1 cellular context compared by ENCODE assay signal in the genomic region with DNA sequence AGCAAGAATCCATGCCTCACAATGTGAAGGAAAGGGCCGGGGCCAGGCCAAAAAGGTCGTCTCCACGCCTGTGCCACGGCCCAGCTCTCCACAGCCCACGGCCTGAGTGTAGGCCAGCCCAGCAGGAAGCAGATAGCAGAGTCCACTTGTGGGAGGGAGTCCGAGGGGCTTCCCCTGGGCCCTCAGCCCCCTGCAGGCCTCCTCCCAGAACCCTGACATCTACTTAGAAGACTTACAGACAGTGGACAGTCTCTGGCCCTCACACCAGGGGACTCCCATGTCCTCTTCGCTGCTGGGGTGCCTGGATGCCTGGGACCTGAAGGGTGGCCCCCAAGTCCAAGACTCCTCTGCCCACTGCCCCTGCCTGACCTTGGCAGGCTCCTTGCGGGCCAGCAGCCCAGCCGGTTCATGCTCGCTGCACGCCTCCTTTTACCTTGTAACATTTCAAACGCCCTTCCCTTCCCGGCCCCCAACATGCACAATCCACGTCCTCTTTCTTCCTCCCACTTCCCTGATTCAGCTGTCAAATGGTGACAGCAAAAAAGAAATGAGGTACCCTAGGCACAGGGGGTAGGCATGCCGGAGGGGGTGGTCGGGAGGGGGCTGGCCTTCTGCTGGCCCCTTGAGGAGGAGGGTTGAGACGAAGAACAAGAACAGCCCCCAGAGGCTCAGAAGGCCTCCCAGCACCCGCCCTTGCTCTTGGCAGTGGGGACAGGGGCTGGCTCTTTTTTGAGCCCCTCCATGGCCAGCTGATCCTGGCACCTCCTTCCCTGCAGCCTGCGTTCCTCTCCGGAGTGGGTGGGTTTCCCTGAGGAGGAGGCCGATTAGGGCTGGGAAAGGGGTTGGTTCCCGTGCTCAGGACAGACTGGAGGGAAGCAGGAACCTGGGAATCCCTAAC.
A peak's percentile ranks its signal among the peaks of the same experiment; 100 is the strongest.
TF ChIP-seq lines count a peak whose summit lies in the region.

No MANE protein-coding gene starts in this region.

TF ChIP-seq in K562, 482 proteins besides CTCF, POLR2A, EP300 and RAD21 (continued from another document and continues in another):
- TF ChIP-seq, protein P1, sequence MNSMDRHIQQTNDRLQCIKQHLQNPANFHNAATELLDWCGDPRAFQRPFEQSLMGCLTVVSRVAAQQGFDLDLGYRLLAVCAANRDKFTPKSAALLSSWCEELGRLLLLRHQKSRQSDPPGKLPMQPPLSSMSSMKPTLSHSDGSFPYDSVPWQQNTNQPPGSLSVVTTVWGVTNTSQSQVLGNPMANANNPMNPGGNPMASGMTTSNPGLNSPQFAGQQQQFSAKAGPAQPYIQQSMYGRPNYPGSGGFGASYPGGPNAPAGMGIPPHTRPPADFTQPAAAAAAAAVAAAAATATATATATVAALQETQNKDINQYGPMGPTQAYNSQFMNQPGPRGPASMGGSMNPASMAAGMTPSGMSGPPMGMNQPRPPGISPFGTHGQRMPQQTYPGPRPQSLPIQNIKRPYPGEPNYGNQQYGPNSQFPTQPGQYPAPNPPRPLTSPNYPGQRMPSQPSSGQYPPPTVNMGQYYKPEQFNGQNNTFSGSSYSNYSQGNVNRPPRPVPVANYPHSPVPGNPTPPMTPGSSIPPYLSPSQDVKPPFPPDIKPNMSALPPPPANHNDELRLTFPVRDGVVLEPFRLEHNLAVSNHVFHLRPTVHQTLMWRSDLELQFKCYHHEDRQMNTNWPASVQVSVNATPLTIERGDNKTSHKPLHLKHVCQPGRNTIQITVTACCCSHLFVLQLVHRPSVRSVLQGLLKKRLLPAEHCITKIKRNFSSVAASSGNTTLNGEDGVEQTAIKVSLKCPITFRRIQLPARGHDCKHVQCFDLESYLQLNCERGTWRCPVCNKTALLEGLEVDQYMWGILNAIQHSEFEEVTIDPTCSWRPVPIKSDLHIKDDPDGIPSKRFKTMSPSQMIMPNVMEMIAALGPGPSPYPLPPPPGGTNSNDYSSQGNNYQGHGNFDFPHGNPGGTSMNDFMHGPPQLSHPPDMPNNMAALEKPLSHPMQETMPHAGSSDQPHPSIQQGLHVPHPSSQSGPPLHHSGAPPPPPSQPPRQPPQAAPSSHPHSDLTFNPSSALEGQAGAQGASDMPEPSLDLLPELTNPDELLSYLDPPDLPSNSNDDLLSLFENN (IDR thresholded peaks at IDR 0.05; ENCODE audit: low read depth in 2 of 2, low read length in 2 of 2): peak in 1 of 2 experiments; percentile 26; a peak in 1 of 4 replicates
- TF ChIP-seq RUNX1 (IDR thresholded peaks at IDR 0.05; ENCODE audit: low read depth) (0 out of 2 replicates have a peak, but pooled peaks have one; percentile 8), L3MBTL2 (IDR thresholded peaks at IDR 0.05) (peak; percentile 36; the same call in 1 of the 2 replicates), TCF7L2 (IDR thresholded peaks at IDR 0.05; ENCODE audit: low read depth, low read length) (no peak), HMG20B (CRISPR knock-in tag; IDR thresholded peaks at IDR 0.05) (0 out of 2 replicates have a peak, but pooled peaks have one; percentile 66), HDAC2 (IDR thresholded peaks at IDR 0.05) (no peak), ZNF165 (CRISPR knock-in tag; IDR thresholded peaks at IDR 0.05; ENCODE audit: borderline replicate concordance) (no peak), TRIM24 (IDR thresholded peaks at IDR 0.05) (no peak), ZFPM2 (CRISPR knock-in tag; IDR thresholded peaks at IDR 0.05) (peak; percentile 91), FIP1L1 (IDR thresholded peaks at IDR 0.05; ENCODE audit: low read depth, low read length, poor library complexity, severe bottlenecking) (no peak), MAZ (CRISPR knock-in tag; conservative IDR thresholded peaks at IDR 0.05 in 1 of 2, IDR thresholded peaks at IDR 0.05 in 1 of 2) (no peak; a peak in 1 of 4 replicates), FOXK1 (CRISPR knock-in tag; IDR thresholded peaks at IDR 0.05; ENCODE audit: borderline replicate concordance) (no peak), POLR2G (IDR thresholded peaks at IDR 0.05; ENCODE audit: low read depth, low read length) (peak; percentile 63; the same call in 1 of the 2 replicates), NFIX (CRISPR knock-in tag; IDR thresholded peaks at IDR 0.05; ENCODE audit: low read depth) (no peak), ZNF217 (CRISPR knock-in tag; IDR thresholded peaks at IDR 0.05) (no peak), ZNF253 (CRISPR knock-in tag; conservative IDR thresholded peaks at IDR 0.05) (0 out of 2 replicates have a peak, but pooled peaks have one; percentile 40), SAFB (IDR thresholded peaks at IDR 0.05; ENCODE audit: borderline replicate concordance, low read depth, low read length) (no peak), CXXC5 (CRISPR knock-in tag; IDR thresholded peaks at IDR 0.05) (no peak; the same call in 1 of the 2 replicates), TAF1 (IDR thresholded peaks at IDR 0.05; ENCODE audit: control insufficient read depth, extremely low read depth, insufficient read depth, low read length, severe bottlenecking) (peak; percentile 5), ZNF274 (IDR thresholded peaks at IDR 0.05; ENCODE audit: borderline replicate concordance, low read depth, low read length) (no peak), HDGF (IDR thresholded peaks at IDR 0.05) (no peak), SMARCA4 (IDR thresholded peaks at IDR 0.05) (no peak), C11orf30 (IDR thresholded peaks at IDR 0.05; ENCODE audit: low read depth) (no peak), ETV1 (tag; conservative IDR thresholded peaks at IDR 0.05; ENCODE audit: low read depth) (no peak; the same call in 1 of the 2 replicates), U2AF2 (optimal IDR thresholded peaks at IDR 0.05; ENCODE audit: low read depth, low read length) (no peak), TEAD1 (CRISPR knock-in tag; IDR thresholded peaks at IDR 0.05) (no peak), ZC3H11A (IDR thresholded peaks at IDR 0.05; ENCODE audit: low read depth, low read length) (0 out of 2 replicates have a peak, but pooled peaks have one; percentile 11), FOXJ2 (tag; IDR thresholded peaks at IDR 0.05) (peak; percentile 46; the same call in 1 of the 2 replicates), DMBX1 (CRISPR knock-in tag; IDR thresholded peaks at IDR 0.05; ENCODE audit: borderline replicate concordance) (no peak; the same call in 1 of the 2 replicates), CHD1 (IDR thresholded peaks at IDR 0.05; ENCODE audit: low read length) (peak; percentile 58), ZNF830 (CRISPR knock-in tag; IDR thresholded peaks at IDR 0.05) (no peak), ZNF75A (CRISPR knock-in tag; IDR thresholded peaks at IDR 0.05) (no peak), FOXK2 (conservative IDR thresholded peaks at IDR 0.05 in 1 of 2, IDR thresholded peaks at IDR 0.05 in 1 of 2; ENCODE audit: low read depth in 2 of 2) (no peak), CSDE1 (IDR thresholded peaks at IDR 0.05) (no peak), ZNF239 (CRISPR knock-in tag; IDR thresholded peaks at IDR 0.05) (no peak), EGR1 (conservative IDR thresholded peaks at IDR 0.05) (no peak; the same call in 1 of the 2 replicates), BMI1 (IDR thresholded peaks at IDR 0.05; ENCODE audit: low read length) (no peak), NFATC3 (IDR thresholded peaks at IDR 0.05) (no peak), HNRNPUL1 (IDR thresholded peaks at IDR 0.05; ENCODE audit: low read length) (no peak), JUN (IDR thresholded peaks at IDR 0.05; ENCODE audit: borderline replicate concordance, low read depth, low read length) (no peak), JUN (CRISPR knock-in tag; IDR thresholded peaks at IDR 0.05; ENCODE audit: borderline replicate concordance) (no peak), ZSCAN29 (IDR thresholded peaks at IDR 0.05) (no peak)
- TF ChIP-seq, protein P2, sequence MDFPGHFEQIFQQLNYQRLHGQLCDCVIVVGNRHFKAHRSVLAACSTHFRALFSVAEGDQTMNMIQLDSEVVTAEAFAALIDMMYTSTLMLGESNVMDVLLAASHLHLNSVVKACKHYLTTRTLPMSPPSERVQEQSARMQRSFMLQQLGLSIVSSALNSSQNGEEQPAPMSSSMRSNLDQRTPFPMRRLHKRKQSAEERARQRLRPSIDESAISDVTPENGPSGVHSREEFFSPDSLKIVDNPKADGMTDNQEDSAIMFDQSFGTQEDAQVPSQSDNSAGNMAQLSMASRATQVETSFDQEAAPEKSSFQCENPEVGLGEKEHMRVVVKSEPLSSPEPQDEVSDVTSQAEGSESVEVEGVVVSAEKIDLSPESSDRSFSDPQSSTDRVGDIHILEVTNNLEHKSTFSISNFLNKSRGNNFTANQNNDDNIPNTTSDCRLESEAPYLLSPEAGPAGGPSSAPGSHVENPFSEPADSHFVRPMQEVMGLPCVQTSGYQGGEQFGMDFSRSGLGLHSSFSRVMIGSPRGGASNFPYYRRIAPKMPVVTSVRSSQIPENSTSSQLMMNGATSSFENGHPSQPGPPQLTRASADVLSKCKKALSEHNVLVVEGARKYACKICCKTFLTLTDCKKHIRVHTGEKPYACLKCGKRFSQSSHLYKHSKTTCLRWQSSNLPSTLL (IDR thresholded peaks at IDR 0.05): no peak
- TF ChIP-seq, protein P3, sequence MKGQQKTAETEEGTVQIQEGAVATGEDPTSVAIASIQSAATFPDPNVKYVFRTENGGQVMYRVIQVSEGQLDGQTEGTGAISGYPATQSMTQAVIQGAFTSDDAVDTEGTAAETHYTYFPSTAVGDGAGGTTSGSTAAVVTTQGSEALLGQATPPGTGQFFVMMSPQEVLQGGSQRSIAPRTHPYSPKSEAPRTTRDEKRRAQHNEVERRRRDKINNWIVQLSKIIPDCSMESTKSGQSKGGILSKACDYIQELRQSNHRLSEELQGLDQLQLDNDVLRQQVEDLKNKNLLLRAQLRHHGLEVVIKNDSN (CRISPR knock-in tag; IDR thresholded peaks at IDR 0.05): no peak
- TF ChIP-seq, protein P4, sequence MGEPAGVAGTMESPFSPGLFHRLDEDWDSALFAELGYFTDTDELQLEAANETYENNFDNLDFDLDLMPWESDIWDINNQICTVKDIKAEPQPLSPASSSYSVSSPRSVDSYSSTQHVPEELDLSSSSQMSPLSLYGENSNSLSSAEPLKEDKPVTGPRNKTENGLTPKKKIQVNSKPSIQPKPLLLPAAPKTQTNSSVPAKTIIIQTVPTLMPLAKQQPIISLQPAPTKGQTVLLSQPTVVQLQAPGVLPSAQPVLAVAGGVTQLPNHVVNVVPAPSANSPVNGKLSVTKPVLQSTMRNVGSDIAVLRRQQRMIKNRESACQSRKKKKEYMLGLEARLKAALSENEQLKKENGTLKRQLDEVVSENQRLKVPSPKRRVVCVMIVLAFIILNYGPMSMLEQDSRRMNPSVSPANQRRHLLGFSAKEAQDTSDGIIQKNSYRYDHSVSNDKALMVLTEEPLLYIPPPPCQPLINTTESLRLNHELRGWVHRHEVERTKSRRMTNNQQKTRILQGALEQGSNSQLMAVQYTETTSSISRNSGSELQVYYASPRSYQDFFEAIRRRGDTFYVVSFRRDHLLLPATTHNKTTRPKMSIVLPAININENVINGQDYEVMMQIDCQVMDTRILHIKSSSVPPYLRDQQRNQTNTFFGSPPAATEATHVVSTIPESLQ (CRISPR knock-in tag; IDR thresholded peaks at IDR 0.05): no peak
- TF ChIP-seq, protein P5, sequence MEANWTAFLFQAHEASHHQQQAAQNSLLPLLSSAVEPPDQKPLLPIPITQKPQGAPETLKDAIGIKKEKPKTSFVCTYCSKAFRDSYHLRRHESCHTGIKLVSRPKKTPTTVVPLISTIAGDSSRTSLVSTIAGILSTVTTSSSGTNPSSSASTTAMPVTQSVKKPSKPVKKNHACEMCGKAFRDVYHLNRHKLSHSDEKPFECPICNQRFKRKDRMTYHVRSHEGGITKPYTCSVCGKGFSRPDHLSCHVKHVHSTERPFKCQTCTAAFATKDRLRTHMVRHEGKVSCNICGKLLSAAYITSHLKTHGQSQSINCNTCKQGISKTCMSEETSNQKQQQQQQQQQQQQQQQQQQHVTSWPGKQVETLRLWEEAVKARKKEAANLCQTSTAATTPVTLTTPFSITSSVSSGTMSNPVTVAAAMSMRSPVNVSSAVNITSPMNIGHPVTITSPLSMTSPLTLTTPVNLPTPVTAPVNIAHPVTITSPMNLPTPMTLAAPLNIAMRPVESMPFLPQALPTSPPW (CRISPR knock-in tag; IDR thresholded peaks at IDR 0.05): no peak
- TF ChIP-seq, protein P6, sequence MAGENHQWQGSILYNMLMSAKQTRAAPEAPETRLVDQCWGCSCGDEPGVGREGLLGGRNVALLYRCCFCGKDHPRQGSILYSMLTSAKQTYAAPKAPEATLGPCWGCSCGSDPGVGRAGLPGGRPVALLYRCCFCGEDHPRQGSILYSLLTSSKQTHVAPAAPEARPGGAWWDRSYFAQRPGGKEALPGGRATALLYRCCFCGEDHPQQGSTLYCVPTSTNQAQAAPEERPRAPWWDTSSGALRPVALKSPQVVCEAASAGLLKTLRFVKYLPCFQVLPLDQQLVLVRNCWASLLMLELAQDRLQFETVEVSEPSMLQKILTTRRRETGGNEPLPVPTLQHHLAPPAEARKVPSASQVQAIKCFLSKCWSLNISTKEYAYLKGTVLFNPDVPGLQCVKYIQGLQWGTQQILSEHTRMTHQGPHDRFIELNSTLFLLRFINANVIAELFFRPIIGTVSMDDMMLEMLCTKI (IDR thresholded peaks at IDR 0.05; ENCODE audit: partially characterized antibody): no peak
